ENCODE assay signal across 22 cellular contexts in genomic region chr15:85305050-85305449, GRCh38.
"Had no signal": no experiment of that assay in that cellular context is flagged by ENCODE, and none has a peak within 500 bp of the region (broad histone marks: within the 10 kb centered on the region; RNA-seq: fewer than 3 reads in every experiment).

No MANE protein-coding gene starts in this region.

- H3K27me3 Mint-ChIP-seq: stimulated activated naive CD8-positive, alpha-beta T cell treated with anti-CD3 and anti-CD28 coated beads, Interleukin-15, Interleukin-2, amounts not matched to agents 100 ng/mL and 50 ng/mL, for 24 hours had no signal

- ATAC-seq: foreskin keratinocyte; gastroesophageal sphincter; heart left ventricle; left cardiac atrium; left lung; naive thymus-derived CD8-positive, alpha-beta T cell; sciatic nerve; upper lobe of right lung had no signal

- H3K27ac Mint-ChIP-seq: naive thymus-derived CD8-positive, alpha-beta T cell; nephron progenitor cell; stimulated activated naive CD8-positive, alpha-beta T cell treated with anti-CD3 and anti-CD28 coated beads, Interleukin-15, Interleukin-2, amounts not matched to agents 100 ng/mL and 50 ng/mL, for 24 hours had no signal

- FAIRE-seq: endothelial cell of umbilical vein had no signal

- H3K9me3 Mint-ChIP-seq: stimulated activated naive CD8-positive, alpha-beta T cell treated with anti-CD3 and anti-CD28 coated beads, Interleukin-15, Interleukin-2, amounts not matched to agents 100 ng/mL and 50 ng/mL, for 24 hours had no signal

- H3K4me3 Mint-ChIP-seq: naive thymus-derived CD8-positive, alpha-beta T cell; nephron progenitor cell; stimulated activated naive CD8-positive, alpha-beta T cell treated with anti-CD3 and anti-CD28 coated beads, Interleukin-15, Interleukin-2, amounts not matched to agents 100 ng/mL and 50 ng/mL, for 24 hours had no signal

- DNase-seq: dermis blood vessel endothelial cell; effector memory CD4-positive, alpha-beta T cell; foreskin keratinocyte; heart left ventricle; kidney; left cardiac atrium; left lung; mammary epithelial cell; naive thymus-derived CD8-positive, alpha-beta T cell; nephron progenitor cell; nucleus accumbens; stimulated activated CD4-positive, alpha-beta T cell treated with anti-CD3 and anti-CD28 coated beads, Interleukin-12 subunit alpha, Interleukin-12 subunit beta, amount 100 ng/mL, for 4 hours; stimulated activated CD4-positive, alpha-beta T cell treated with anti-CD3 and anti-CD28 coated beads, Interleukin-1b, Interleukin-23, amount 100 ng/mL, for 48 hours; stimulated activated CD4-positive, alpha-beta T cell treated with anti-CD3 and anti-CD28 coated beads, Interleukin-4, amount 100 ng/mL, for 1 hour; stimulated activated CD8-positive, alpha-beta memory T cell treated with anti-CD3 and anti-CD28 coated beads, Interleukin-4, amount 100 ng/mL, for 48 hours; transverse colon; upper lobe of right lung; uterus had no signal
